Comparison of ENCODE assay signal across 11 cellular contexts in the genomic region with DNA sequence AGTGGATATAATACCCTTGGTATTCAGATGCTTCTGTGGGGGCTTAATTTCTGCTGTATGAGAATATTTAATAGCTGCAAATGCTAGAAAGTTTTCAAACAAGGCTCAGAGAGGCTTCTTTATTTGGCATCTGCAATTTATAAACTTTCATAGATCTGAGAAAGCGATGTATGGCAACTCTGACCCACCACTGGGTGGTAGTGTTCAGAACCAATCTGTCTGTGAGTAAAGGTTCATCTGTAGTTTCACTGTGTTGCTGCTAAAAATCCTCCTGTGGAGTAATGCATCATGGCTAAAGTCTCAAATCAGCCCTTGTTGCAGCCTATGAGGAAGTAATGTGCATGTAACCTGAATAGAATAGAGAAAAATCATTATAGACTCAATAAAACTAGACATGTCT. TPM values are rescaled to one million over a fixed set of nuclear protein-coding genes. Genes with fewer than 3 reads are reported as not detected.
DNase-seq lines count a peak whose midpoint lies in the region; ATAC-seq and TF ChIP-seq lines count a peak whose summit lies in the region.
"Had no signal": no experiment of that assay in that cellular context is flagged by ENCODE, and none has a peak within 500 bp of the region (broad histone marks: within the 10 kb centered on the region; RNA-seq: fewer than 3 reads in every experiment).

No MANE protein-coding gene starts in this region.

- H3K79me2 ChIP-seq in H9 (ENCODE audit: insufficient read depth, low read length) = no peaks in the 10 kb centered on the region

- no peak overlapping the region for H4K91ac ChIP-seq in H9 (ENCODE audit: insufficient read length, low read depth, low read length)

- TF ChIP-seq CTCF in AG09309 (IDR thresholded peaks at IDR 0.05; ENCODE audit: control insufficient read depth, insufficient read depth, low read depth, low read length, missing control alignments) (peak; percentile 11), H9 (conservative IDR thresholded peaks at IDR 0.05) (peak; percentile 53), GM10266 (IDR thresholded peaks at IDR 0.05; ENCODE audit: control insufficient read depth, insufficient read depth, low read depth, missing control alignments) (no peak)

- H4K20me1 ChIP-seq in H9 (ENCODE audit: control insufficient read depth, insufficient read depth, insufficient read length) = no peaks in the 10 kb centered on the region

- H3K23ac ChIP-seq in H9 (ENCODE audit: insufficient read length, low read depth, low read length) = no peak overlapping the region

- no peaks in the 10 kb centered on the region for H3K9me3 Mint-ChIP-seq in H9
- H3K9me3 Mint-ChIP-seq: T-helper 2 cell treated with Interferon-gamma antibody and Interleukin-4, amounts not matched to agents 5 μg/mL and 100 μg/mL, for 36 hours had no signal

- H3K56ac ChIP-seq in H9 (ENCODE audit: insufficient read length, low read depth, low read length) = no peak overlapping the region

- no peaks in the 10 kb centered on the region for H3K79me1 ChIP-seq in H9 (ENCODE audit: insufficient read depth, low read depth, low read length, poor library complexity, severe bottlenecking)

- H4K8ac ChIP-seq in H9 (replicated peaks; ENCODE audit: insufficient read length, low read depth, low read length) = no peak overlapping the region

- H4K5ac ChIP-seq in H9 (ENCODE audit: insufficient read length, low read depth, low read length) = no peak overlapping the region

- H3K4me1 ChIP-seq in H9 (ENCODE audit: insufficient read depth, low read length) = no peaks in the 10 kb centered on the region
- H3K4me1 ChIP-seq: ascending aorta had no signal

- no peak overlapping the region for H2BK12ac ChIP-seq in H9 (ENCODE audit: insufficient read length, low read depth, low read length)

- no peak overlapping the region for H3K9ac ChIP-seq in H9 (ENCODE audit: extremely low read depth, insufficient read length, low read length)

- no peak overlapping the region for H3K4me3 Mint-ChIP-seq in H9
- H3K4me3 Mint-ChIP-seq: T-helper 2 cell treated with Interferon-gamma antibody and Interleukin-4, amounts not matched to agents 5 μg/mL and 100 μg/mL, for 36 hours had no signal

- H2BK15ac ChIP-seq in H9 (ENCODE audit: low read depth, low read length) = no peak overlapping the region

- no peak overlapping the region for H3K4ac ChIP-seq in H9 (ENCODE audit: low read depth, low read length)

- no peak overlapping the region for H2AFZ ChIP-seq in H9 (ENCODE audit: low read length)

- no peak overlapping the region for H2BK5ac ChIP-seq in H9 (ENCODE audit: insufficient read length, low read length)

- no peaks in the 10 kb centered on the region for H3K9me3 ChIP-seq in H9 (ENCODE audit: control insufficient read depth, low read depth, low read length)
- H3K9me3 ChIP-seq: ascending aorta had no signal

- ATAC-seq in HG02763 (IDR thresholded peaks at IDR 0.05; ENCODE audit: unreplicated experiment) (no peak), GM18867 (IDR thresholded peaks at IDR 0.05; ENCODE audit: unreplicated experiment) (no peak)

- H3K27ac ChIP-seq in H9 (ENCODE audit: insufficient read length, low read depth, low read length) = no peak overlapping the region
- H3K27ac ChIP-seq: ascending aorta had no signal

- DNase-seq in AG09309 (ENCODE audit: low read depth) = no peak
- DNase-seq in H9 = peak; percentile 3
- peak; percentile 25 for DNase-seq in SK-MEL-5 (ENCODE audit: low read depth, low spot score)
- peak; percentile 15 for DNase-seq in inferior parietal cortex (ENCODE audit: extremely low spot score)
- no peak for DNase-seq in activated CD8-positive, alpha-beta memory T cell treated with anti-CD3 and anti-CD28 coated beads, Interleukin-2, amount 50 U/mL, for 4 hours
- no peak for DNase-seq in GM10266 (ENCODE audit: extremely low spot score)
- DNase-seq: Calu3 had no signal

- no peak overlapping the region for H3K27ac Mint-ChIP-seq in H9
- H3K27ac Mint-ChIP-seq: T-helper 2 cell treated with Interferon-gamma antibody and Interleukin-4, amounts not matched to agents 5 μg/mL and 100 μg/mL, for 36 hours had no signal

- H3K4me1 Mint-ChIP-seq in H9 = no peaks in the 10 kb centered on the region

- H3K18ac ChIP-seq in H9 (ENCODE audit: insufficient read length, low read depth, low read length) = no peak overlapping the region

- H3K23me2 ChIP-seq in H9 (ENCODE audit: insufficient read length, low read depth, low read length, poor library complexity, severe bottlenecking) = no peaks in the 10 kb centered on the region

- no peak overlapping the region for H3K14ac ChIP-seq in H9 (ENCODE audit: insufficient read depth, low read length)

- no CpG with 5 or more reads among the region's 1 CpG for WGBS in H9 (ENCODE audit: extremely low coverage, insufficient read length, low lambda C conversion rate)

- no peak overlapping the region for H3T11ph ChIP-seq in H9 (ENCODE audit: low read length)

- H3K4me3 ChIP-seq in AG09309 (ENCODE audit: control insufficient read depth, low read depth, low read length) = no peak overlapping the region
- H3K4me3 ChIP-seq: ascending aorta had no signal

- no peaks in the 10 kb centered on the region for H3K27me3 ChIP-seq in H9 (ENCODE audit: insufficient read depth, low read length)
- H3K27me3 ChIP-seq: ascending aorta had no signal

- H3K36me3 Mint-ChIP-seq in H9 (ENCODE audit: insufficient read depth in 1 of 3, low read depth in 3 of 3) = no peaks in the 10 kb centered on the region

- no peak overlapping the region for H2BK20ac ChIP-seq in H9 (ENCODE audit: low read depth, low read length, poor library complexity, severe bottlenecking)

- H3K4me2 ChIP-seq in H9 (ENCODE audit: insufficient read depth, insufficient read length, low read length) = no peak overlapping the region

- peaks cover 11% of the 10 kb centered on the region for H3K27me3 Mint-ChIP-seq in H9 (ENCODE audit: low read depth)

- in situ Hi-C loops in SK-MEL-5 (cut with HindIII; ENCODE audit: low pct_unique_long_range_greater_than_20kb, low sequenced_read_pairs) = no loop called here

- H2AK5ac ChIP-seq in H9 (ENCODE audit: insufficient read length, low read length) = no peak overlapping the region

- no peak overlapping the region for H2BK120ac ChIP-seq in H9 (ENCODE audit: low read depth, low read length, poor library complexity, severe bottlenecking)

RNA-seq across cellular contexts. Expression of a gene that starts 47.4 kb away (rescaled TPM):
- 0.66 and 0.68 TPM in 2 replicates for total RNA-seq in H9 (2021)
- not detected in 2 replicates for total RNA-seq in SK-MEL-5 (2014; rRNA removed; shearing (Covaris generic))
- polyA plus RNA-seq in SK-MEL-5 (2015; cell fraction: cytosol; rRNA removed) = 0.01 TPM in 1 of 2 replicates, not detected in the other
- not detected in 2 replicates for polyA plus RNA-seq in SK-MEL-5 (2015; cell fraction: nucleus; rRNA removed)

Comparison
In these comparisons a context has a peak if more than half of its experiments do, and no peak if none do; other contexts are left out.
1. DNase-seq: peak in H9 (single experiment), SK-MEL-5 (single experiment) and inferior parietal cortex (single experiment); none in AG09309 (single experiment), activated CD8-positive, alpha-beta memory T cell treated with anti-CD3 and anti-CD28 coated beads, Interleukin-2, amount 50 U/mL, for 4 hours (single experiment) and GM10266 (single experiment).